Comparison of ENCODE assay signal across 28 cellular contexts in the genomic region with DNA sequence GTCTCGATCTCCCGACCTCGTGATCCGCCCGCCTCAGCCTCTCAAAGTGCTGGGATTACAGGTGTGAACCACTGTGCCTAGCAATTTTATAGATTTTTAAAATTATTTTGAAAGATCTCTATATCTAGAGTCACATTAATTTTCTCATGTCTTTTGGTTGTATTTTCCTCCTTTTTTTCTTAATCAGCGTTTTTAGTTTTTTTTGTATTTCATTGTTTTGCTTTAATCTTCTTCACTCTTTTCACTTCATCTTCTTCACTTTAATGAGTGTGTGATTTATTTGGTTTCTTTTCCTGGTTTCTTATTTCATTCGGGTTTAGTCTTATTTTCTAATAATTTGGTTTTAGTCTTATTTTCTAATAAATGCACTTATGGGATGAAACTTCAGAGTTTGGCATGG.
"Had no signal": no experiment of that assay in that cellular context is flagged by ENCODE, and none has a peak within 500 bp of the region (broad histone marks: within the 10 kb centered on the region; RNA-seq: fewer than 3 reads in every experiment).

No MANE protein-coding gene starts in this region.

- ATAC-seq: effector memory CD8-positive, alpha-beta T cell; esophagus mucosa; gastrocnemius medialis; heart right ventricle; left cardiac atrium; left lung; left ventricle myocardium superior; lower lobe of right lung; mucosa of descending colon had no signal

- H3K9me3 ChIP-seq: colonic mucosa, esophagus squamous epithelium, gastrocnemius medialis, heart right ventricle, left lung, lower lobe of right lung, mucosa of descending colon had no signal

- H3K27me3 ChIP-seq: colonic mucosa, esophagus squamous epithelium, gastrocnemius medialis, heart right ventricle, left lung had no signal

- H3K9me3 Mint-ChIP-seq: dendritic cell treated with granulocyte-macrophage colony-stimulating factor and Interleukin-4, amounts not matched to agents 40 ng/mL and 50 ng/mL, for 4 days; effector memory CD8-positive, alpha-beta T cell; endodermal cell; mesothelial cell of epicardium; naive B cell had no signal

- H3K4me1 Mint-ChIP-seq: endodermal cell, mesothelial cell of epicardium had no signal

- H3K36me3 ChIP-seq: colonic mucosa, gastrocnemius medialis, left lung, lower lobe of right lung had no signal

- H3K4me3 ChIP-seq: colonic mucosa, esophagus squamous epithelium, gastrocnemius medialis, heart right ventricle, left lung, lower lobe of right lung, mucosa of descending colon had no signal

- H3K27me3 Mint-ChIP-seq: dendritic cell treated with granulocyte-macrophage colony-stimulating factor and Interleukin-4, amounts not matched to agents 40 ng/mL and 50 ng/mL, for 4 days; effector memory CD8-positive, alpha-beta T cell; naive B cell had no signal

- H3K4me1 ChIP-seq: colonic mucosa, esophagus squamous epithelium, gastrocnemius medialis, lower lobe of right lung had no signal

- DNase-seq: colonic mucosa; cortex of kidney; effector CD8-positive, alpha-beta T cell; effector memory CD8-positive, alpha-beta T cell; endodermal cell; erythroblast; esophagus squamous epithelium; foreskin fibroblast; foreskin melanocyte; gastrocnemius medialis; glutamatergic neuron; head of caudate nucleus; heart right ventricle; hippocampal formation; left cardiac atrium; left lung; left ventricle myocardium superior; lower lobe of right lung; mesenchymal stem cell; mucosa of descending colon; naive B cell had no signal

- H3K27ac Mint-ChIP-seq: dendritic cell treated with granulocyte-macrophage colony-stimulating factor and Interleukin-4, amounts not matched to agents 40 ng/mL and 50 ng/mL, for 4 days; endodermal cell; mesothelial cell of epicardium; naive B cell had no signal

- H3K27ac ChIP-seq: colonic mucosa, epithelial cell of prostate, esophagus squamous epithelium, gastrocnemius medialis, heart right ventricle, left lung, lower lobe of right lung had no signal

- H3K4me3 Mint-ChIP-seq: dendritic cell treated with granulocyte-macrophage colony-stimulating factor and Interleukin-4, amounts not matched to agents 40 ng/mL and 50 ng/mL, for 4 days; effector memory CD8-positive, alpha-beta T cell; endodermal cell; mesothelial cell of epicardium; naive B cell had no signal

- FAIRE-seq: endometrium, islet of Langerhans, keratinocyte had no signal
